Comparison of ENCODE assay signal across 2 cellular contexts in genomic region chr9:132443951-132444615, GRCh38.
TF ChIP-seq lines count a peak whose summit lies in the region.

No MANE protein-coding gene starts in this region.

TF ChIP-seq in SK-N-SH, 30 proteins besides CTCF, POLR2A, EP300 and RAD21 (continued from another document):
- no peak for TF ChIP-seq ZBTB33 (IDR thresholded peaks at IDR 0.05; ENCODE audit: borderline replicate concordance, low read depth)
- no peak for TF ChIP-seq USF1 (IDR thresholded peaks at IDR 0.05; ENCODE audit: borderline replicate concordance, low read depth)
- TF ChIP-seq IRF3 (IDR thresholded peaks at IDR 0.05; ENCODE audit: low read depth, low read length), result no peak
- no peak for TF ChIP-seq TEAD4 (IDR thresholded peaks at IDR 0.05; ENCODE audit: borderline replicate concordance, insufficient read depth)

TF ChIP-seq in SK-N-SH treated with all-trans-retinoic acid at 6 μM for 48 hours, 23 proteins besides CTCF, POLR2A, EP300 and RAD21 (continued from another document):
- TF ChIP-seq CREB5 (CRISPR knock-in tag; IDR thresholded peaks at IDR 0.05; ENCODE audit: low read depth), result no peak
- TF ChIP-seq OSR1 (CRISPR knock-in tag; IDR thresholded peaks at IDR 0.05), result no peak
- no peak for TF ChIP-seq SNAI2 (CRISPR knock-in tag; IDR thresholded peaks at IDR 0.05)
- TF ChIP-seq ARNTL (CRISPR knock-in tag; IDR thresholded peaks at IDR 0.05; ENCODE audit: borderline replicate concordance, low read depth), result no peak
- no peak for TF ChIP-seq BACH2 (CRISPR knock-in tag; IDR thresholded peaks at IDR 0.05; ENCODE audit: borderline replicate concordance)
- no peak for TF ChIP-seq GLIS3 (CRISPR knock-in tag; IDR thresholded peaks at IDR 0.05)
- no peak for TF ChIP-seq ZFP3 (CRISPR knock-in tag; IDR thresholded peaks at IDR 0.05)
- TF ChIP-seq ISL1 (CRISPR knock-in tag; IDR thresholded peaks at IDR 0.05), result no peak
- TF ChIP-seq PPARA (CRISPR knock-in tag; IDR thresholded peaks at IDR 0.05; ENCODE audit: borderline replicate concordance), result no peak
- no peak for TF ChIP-seq RARB (CRISPR knock-in tag; IDR thresholded peaks at IDR 0.05)
- no peak for TF ChIP-seq CSDC2 (CRISPR knock-in tag; IDR thresholded peaks at IDR 0.05)
- TF ChIP-seq ZNF70 (CRISPR knock-in tag; IDR thresholded peaks at IDR 0.05), result no peak
- TF ChIP-seq POU6F1 (CRISPR knock-in tag; IDR thresholded peaks at IDR 0.05; ENCODE audit: borderline replicate concordance, low read depth), result no peak
- no peak for TF ChIP-seq PATZ1 (CRISPR knock-in tag; IDR thresholded peaks at IDR 0.05; ENCODE audit: borderline replicate concordance)
- TF ChIP-seq TOX (CRISPR knock-in tag; IDR thresholded peaks at IDR 0.05; ENCODE audit: borderline replicate concordance), result no peak
